Comparison of ENCODE assay signal across 1 cellular context in the genomic region with DNA sequence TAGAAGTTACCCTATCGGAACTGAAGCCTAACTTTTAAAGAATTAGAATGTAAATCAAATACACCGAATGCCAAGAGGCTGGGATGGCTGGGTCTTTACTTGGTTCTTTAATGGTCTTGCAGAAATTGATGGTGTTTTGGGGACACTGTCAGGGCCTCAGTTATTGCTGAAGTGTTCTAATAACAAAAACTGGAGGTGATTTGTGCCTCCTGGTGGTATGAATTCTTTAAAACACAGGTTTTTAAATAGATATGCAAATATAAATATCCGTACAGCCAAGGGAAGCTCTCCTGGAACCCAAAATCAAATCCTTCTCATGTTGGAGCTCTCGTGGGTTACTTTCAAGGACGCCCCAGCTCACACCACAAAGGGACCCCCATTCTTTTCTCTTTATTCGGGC.
TF ChIP-seq lines count a peak whose summit lies in the region.

No MANE protein-coding gene starts in this region.

TF ChIP-seq in K562, 482 proteins besides CTCF, POLR2A, EP300 and RAD21:
- TF ChIP-seq, protein P1, sequence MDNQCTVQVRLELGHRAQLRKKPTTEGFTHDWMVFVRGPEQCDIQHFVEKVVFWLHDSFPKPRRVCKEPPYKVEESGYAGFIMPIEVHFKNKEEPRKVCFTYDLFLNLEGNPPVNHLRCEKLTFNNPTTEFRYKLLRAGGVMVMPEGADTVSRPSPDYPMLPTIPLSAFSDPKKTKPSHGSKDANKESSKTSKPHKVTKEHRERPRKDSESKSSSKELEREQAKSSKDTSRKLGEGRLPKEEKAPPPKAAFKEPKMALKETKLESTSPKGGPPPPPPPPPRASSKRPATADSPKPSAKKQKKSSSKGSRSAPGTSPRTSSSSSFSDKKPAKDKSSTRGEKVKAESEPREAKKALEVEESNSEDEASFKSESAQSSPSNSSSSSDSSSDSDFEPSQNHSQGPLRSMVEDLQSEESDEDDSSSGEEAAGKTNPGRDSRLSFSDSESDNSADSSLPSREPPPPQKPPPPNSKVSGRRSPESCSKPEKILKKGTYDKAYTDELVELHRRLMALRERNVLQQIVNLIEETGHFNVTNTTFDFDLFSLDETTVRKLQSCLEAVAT (IDR thresholded peaks at IDR 0.05): no peak
- no peak for TF ChIP-seq RB1 (IDR thresholded peaks at IDR 0.05; ENCODE audit: low read depth)
- TF ChIP-seq, protein P2, sequence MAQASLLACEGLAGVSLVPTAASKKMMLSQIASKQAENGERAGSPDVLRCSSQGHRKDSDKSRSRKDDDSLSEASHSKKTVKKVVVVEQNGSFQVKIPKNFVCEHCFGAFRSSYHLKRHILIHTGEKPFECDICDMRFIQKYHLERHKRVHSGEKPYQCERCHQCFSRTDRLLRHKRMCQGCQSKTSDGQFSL (CRISPR knock-in tag; IDR thresholded peaks at IDR 0.05): no peak
- TF ChIP-seq, protein P2 (tag; IDR thresholded peaks at IDR 0.05): no peak
TF ChIP-seq in K562: peak in this region for 0.
